ENCODE assay signal across 8 cellular contexts in the genomic region with DNA sequence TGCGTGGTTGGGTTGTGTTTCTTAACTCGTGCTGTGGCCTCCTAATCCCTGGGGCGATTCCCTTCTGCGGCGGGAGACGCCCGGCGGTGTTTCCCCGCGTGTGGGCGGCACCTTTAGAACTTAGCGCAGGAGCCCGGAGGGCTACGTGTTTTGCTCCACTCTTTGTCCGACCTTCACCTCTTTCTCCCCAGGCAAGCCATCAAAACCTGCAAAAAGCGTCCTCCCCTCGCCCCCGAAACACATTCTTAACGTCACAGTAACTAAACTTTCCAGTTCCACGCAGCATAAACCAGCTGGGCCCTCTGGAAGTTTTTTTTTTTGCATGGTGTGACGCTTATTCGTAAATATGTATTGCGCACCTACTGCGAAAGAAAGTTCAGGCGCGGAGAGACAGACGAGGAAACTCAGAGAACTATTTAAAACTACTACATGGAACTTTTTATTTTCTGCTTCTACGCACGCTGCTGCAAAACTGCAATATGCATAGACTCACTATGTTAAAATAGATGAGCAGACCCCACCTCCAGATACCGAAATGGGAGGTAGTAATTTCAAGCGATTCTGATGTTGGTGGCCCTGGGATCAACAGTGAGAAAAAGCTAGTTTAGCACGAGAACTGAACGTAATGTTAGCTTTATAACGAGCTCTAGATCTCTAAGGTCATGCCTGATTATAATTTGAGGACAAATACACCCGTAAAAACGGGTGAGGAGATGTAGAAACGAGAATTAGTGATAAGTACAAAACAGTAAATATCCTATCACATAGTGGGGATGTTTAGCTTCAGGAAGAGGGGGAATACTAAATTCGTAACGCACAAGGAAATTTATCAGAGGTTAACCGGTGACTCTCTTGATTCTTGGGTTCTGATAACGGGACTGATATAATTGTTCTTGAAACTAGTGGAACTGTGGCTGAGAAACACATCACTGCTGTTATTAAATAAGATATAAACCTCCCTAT. TPM values are rescaled to one million over a fixed set of nuclear protein-coding genes. Genes with fewer than 3 reads are reported as not detected.
A peak's percentile ranks its signal among the peaks of the same experiment; 100 is the strongest.
DNase-seq lines count a peak whose midpoint lies in the region; ATAC-seq and TF ChIP-seq lines count a peak whose summit lies in the region.

No MANE protein-coding gene starts in this region.

- peak overlapping the region; percentile 98 for H3K27ac Mint-ChIP-seq in activated T-helper 2 cell treated with anti-CD3 and anti-CD28 coated beads, Interferon-gamma antibody, Interleukin-2, Interleukin-4, amounts not matched to agents 10 μg/mL and 5 μg/mL and 100 μg/mL, durations not matched to agents 14 hours and 24 hours and 36 hours
- peak overlapping the region; percentile 75 for H3K27ac Mint-ChIP-seq in glutamatergic neuron (ENCODE audit: unreplicated experiment)

- intact Hi-C loops in activated T-helper 2 cell treated with anti-CD3 and anti-CD28 coated beads, Interferon-gamma antibody, Interleukin-2, Interleukin-4, amounts not matched to agents 10 μg/mL and 5 μg/mL and 100 μg/mL, durations not matched to agents 14 hours and 24 hours and 36 hours (cut with micrococcal nuclease) = loop anchor here (1.0 to 10.0 kb wide), 7 partner anchors 15 to 801 kb away; partner anchors contain the start of genes EDARADD and HEATR1

- H3K36me3 Mint-ChIP-seq in activated T-helper 2 cell treated with anti-CD3 and anti-CD28 coated beads, Interferon-gamma antibody, Interleukin-2, Interleukin-4, amounts not matched to agents 10 μg/mL and 5 μg/mL and 100 μg/mL, durations not matched to agents 14 hours and 24 hours and 36 hours (ENCODE audit: low read depth) = peaks cover 12% of the 10 kb centered on the region
- no peaks in the 10 kb centered on the region for H3K36me3 Mint-ChIP-seq in glutamatergic neuron (ENCODE audit: unreplicated experiment)

- H3K4me3 Mint-ChIP-seq in activated T-helper 2 cell treated with anti-CD3 and anti-CD28 coated beads, Interferon-gamma antibody, Interleukin-2, Interleukin-4, amounts not matched to agents 10 μg/mL and 5 μg/mL and 100 μg/mL, durations not matched to agents 14 hours and 24 hours and 36 hours (ENCODE audit: low read depth) = peak overlapping the region; percentile 92
- peak overlapping the region; percentile 91 for H3K4me3 Mint-ChIP-seq in glutamatergic neuron (ENCODE audit: unreplicated experiment)

- TF ChIP-seq CTCF in glutamatergic neuron (IDR thresholded peaks at IDR 0.05; ENCODE audit: partially characterized antibody, unreplicated experiment) = no peak

- H3K9me3 Mint-ChIP-seq in activated T-helper 2 cell treated with anti-CD3 and anti-CD28 coated beads, Interferon-gamma antibody, Interleukin-2, Interleukin-4, amounts not matched to agents 10 μg/mL and 5 μg/mL and 100 μg/mL, durations not matched to agents 14 hours and 24 hours and 36 hours = no peaks in the 10 kb centered on the region
- H3K9me3 Mint-ChIP-seq in glutamatergic neuron (ENCODE audit: unreplicated experiment) = peaks cover 1% of the 10 kb centered on the region

- H3K4me1 Mint-ChIP-seq in activated T-helper 2 cell treated with anti-CD3 and anti-CD28 coated beads, Interferon-gamma antibody, Interleukin-2, Interleukin-4, amounts not matched to agents 10 μg/mL and 5 μg/mL and 100 μg/mL, durations not matched to agents 14 hours and 24 hours and 36 hours (ENCODE audit: low read depth) = peaks cover 37% of the 10 kb centered on the region
- H3K4me1 Mint-ChIP-seq in glutamatergic neuron (ENCODE audit: low read depth, unreplicated experiment) = peaks cover 3% of the 10 kb centered on the region

- DNase-seq in NCI-H146 treated with DMSO at 0.1 percent for 48 hours (lab: John Stamatoyannopoulos, UW; ENCODE audit: unreplicated experiment) (peak; percentile 37), NCI-H146 (lab: John Stamatoyannopoulos, UW) (no peak), NCI-H128 (lab: John Stamatoyannopoulos, UW; ENCODE audit: unreplicated experiment) (peak; percentile 13), glutamatergic neuron (no peak), putamen (ENCODE audit: low spot score) (peak; percentile 2), HuH-7.5 (ENCODE audit: low spot score) (no peak)
- DNase-seq in activated T-helper 2 cell treated with anti-CD3 and anti-CD28 coated beads, Interferon-gamma antibody, Interleukin-2, Interleukin-4, amounts not matched to agents 10 μg/mL and 5 μg/mL and 100 μg/mL, durations not matched to agents 14 hours and 24 hours and 36 hours (ENCODE audit: low spot score) = no peak

- peak; percentile 41 for ATAC-seq in HG02571 (IDR thresholded peaks at IDR 0.05; ENCODE audit: unreplicated experiment)

- peaks cover 7% of the 10 kb centered on the region for H3K27me3 Mint-ChIP-seq in activated T-helper 2 cell treated with anti-CD3 and anti-CD28 coated beads, Interferon-gamma antibody, Interleukin-2, Interleukin-4, amounts not matched to agents 10 μg/mL and 5 μg/mL and 100 μg/mL, durations not matched to agents 14 hours and 24 hours and 36 hours (ENCODE audit: low read depth)
- H3K27me3 Mint-ChIP-seq in glutamatergic neuron (ENCODE audit: unreplicated experiment) = no peaks in the 10 kb centered on the region

RNA-seq across cellular contexts. Expression of gene MTR, which starts 0.9 kb away (rescaled TPM):
- 59.2 and 62.2 TPM in 2 replicates for total RNA-seq in activated T-helper 2 cell treated with anti-CD3 and anti-CD28 coated beads, Interferon-gamma antibody, Interleukin-2, Interleukin-4, amounts not matched to agents 10 μg/mL and 5 μg/mL and 100 μg/mL, durations not matched to agents 14 hours and 24 hours and 36 hours
- 33.2 TPM for total RNA-seq in glutamatergic neuron (ENCODE audit: unreplicated experiment)

Comparison
In these comparisons a context has a peak if more than half of its experiments do, and no peak if none do; other contexts are left out.
1. DNase-seq: peak in NCI-H146 treated with DMSO at 0.1 percent for 48 hours (single experiment), NCI-H128 (single experiment) and putamen (single experiment); none in NCI-H146 (single experiment), activated T-helper 2 cell treated with anti-CD3 and anti-CD28 coated beads, Interferon-gamma antibody, Interleukin-2, Interleukin-4, amounts not matched to agents 10 μg/mL and 5 μg/mL and 100 μg/mL, durations not matched to agents 14 hours and 24 hours and 36 hours (single experiment), glutamatergic neuron (single experiment) and HuH-7.5 (single experiment).